ENCODE assay signal across 22 cellular contexts in genomic region chr11:36092314-36093030, GRCh38.
DNase-seq lines count a peak whose midpoint lies in the region; ATAC-seq, FAIRE-seq and TF ChIP-seq lines count a peak whose summit lies in the region.
"Had no signal": no experiment of that assay in that cellular context is flagged by ENCODE, and none has a peak within 500 bp of the region (broad histone marks: within the 10 kb centered on the region; RNA-seq: fewer than 3 reads in every experiment).

No MANE protein-coding gene starts in this region.

- intact Hi-C loops in sciatic nerve (cut with DNase I): no loop called here

- no peak overlapping the region for H3K4me3 ChIP-seq in mesodermal cell (ENCODE audit: extremely low read depth, insufficient read depth, low read length, poor library complexity, severe bottlenecking)
- H3K4me3 ChIP-seq: lower lobe of right lung, SJCRH30, suprapubic skin had no signal

- no peak for FAIRE-seq in H54 (lab: Jason Lieb, UNC)
- FAIRE-seq: D721Med, keratinocyte had no signal

- no peaks in the 10 kb centered on the region for H3K27me3 Mint-ChIP-seq in endothelial cell (ENCODE audit: unreplicated experiment)
- H3K27me3 Mint-ChIP-seq in activated CD4-positive, alpha-beta T cell treated with anti-CD3 and anti-CD28 coated beads, Interleukin-2, amount 10 ng/mL, durations not matched to agents 7 days and 5 days: peaks cover 28% of the 10 kb centered on the region

- H3K36me3 Mint-ChIP-seq in endothelial cell (ENCODE audit: low read depth, unreplicated experiment): peaks cover 31% of the 10 kb centered on the region
- H3K36me3 Mint-ChIP-seq in stimulated activated effector memory CD8-positive, alpha-beta T cell treated with anti-CD3 and anti-CD28 coated beads, Interleukin-12 subunit alpha, Interleukin-12 subunit beta, amount 100 ng/mL, for 72 hours: no peaks in the 10 kb centered on the region
- H3K36me3 Mint-ChIP-seq in activated CD4-positive, alpha-beta T cell treated with anti-CD3 and anti-CD28 coated beads, Interleukin-2, amount 10 ng/mL, durations not matched to agents 7 days and 5 days (ENCODE audit: low read depth): no peaks in the 10 kb centered on the region
- H3K36me3 Mint-ChIP-seq: activated naive CD4-positive, alpha-beta T cell treated with anti-CD3 and anti-CD28 coated beads, Interleukin-2, amount 10 ng/mL, durations not matched to agents 7 days and 5 days had no signal

- no peak for TF ChIP-seq POLR2A in H54 (IDR thresholded peaks at IDR 0.05; ENCODE audit: low read depth, low read length)

- H3K36me3 ChIP-seq in mesodermal cell (ENCODE audit: control insufficient read depth, insufficient read depth, low read length): peaks cover 36% of the 10 kb centered on the region
- H3K36me3 ChIP-seq: lower lobe of right lung had no signal

- ATAC-seq in stimulated activated effector memory CD8-positive, alpha-beta T cell treated with anti-CD3 and anti-CD28 coated beads, Interleukin-12 subunit alpha, Interleukin-12 subunit beta, amount 100 ng/mL, for 72 hours: no peak
- ATAC-seq in sciatic nerve: no peak
- ATAC-seq: activated CD8-positive, alpha-beta T cell treated with anti-CD3 and anti-CD28 coated beads for 36 hours; lower lobe of right lung had no signal

- no peaks in the 10 kb centered on the region for H3K9me3 Mint-ChIP-seq in endothelial cell (ENCODE audit: unreplicated experiment)
- H3K9me3 Mint-ChIP-seq in stimulated activated effector memory CD8-positive, alpha-beta T cell treated with anti-CD3 and anti-CD28 coated beads, Interleukin-12 subunit alpha, Interleukin-12 subunit beta, amount 100 ng/mL, for 72 hours: no peaks in the 10 kb centered on the region
- peaks cover 6% of the 10 kb centered on the region for H3K9me3 Mint-ChIP-seq in activated CD4-positive, alpha-beta T cell treated with anti-CD3 and anti-CD28 coated beads, Interleukin-2, amount 10 ng/mL, durations not matched to agents 7 days and 5 days
- H3K9me3 Mint-ChIP-seq: activated CD8-positive, alpha-beta T cell treated with anti-CD3 and anti-CD28 coated beads for 36 hours had no signal

- H3K27ac ChIP-seq in mesodermal cell (ENCODE audit: low read depth, low read length, severe bottlenecking): peak overlapping the region; percentile 87
- H3K27ac ChIP-seq: lower lobe of right lung, SJCRH30, suprapubic skin had no signal

- no peak overlapping the region for H3K4me3 Mint-ChIP-seq in endothelial cell (ENCODE audit: unreplicated experiment)
- no peak overlapping the region for H3K4me3 Mint-ChIP-seq in stimulated activated effector memory CD8-positive, alpha-beta T cell treated with anti-CD3 and anti-CD28 coated beads, Interleukin-12 subunit alpha, Interleukin-12 subunit beta, amount 100 ng/mL, for 72 hours
- H3K4me3 Mint-ChIP-seq in activated CD4-positive, alpha-beta T cell treated with anti-CD3 and anti-CD28 coated beads, Interleukin-2, amount 10 ng/mL, durations not matched to agents 7 days and 5 days: no peak overlapping the region
- H3K4me3 Mint-ChIP-seq: activated B cell treated with CpG ODN at 0.5 μM for 24 hours; activated CD8-positive, alpha-beta T cell treated with anti-CD3 and anti-CD28 coated beads for 36 hours; activated naive CD4-positive, alpha-beta T cell treated with anti-CD3 and anti-CD28 coated beads, Interleukin-2, amount 10 ng/mL, durations not matched to agents 7 days and 5 days had no signal

- DNase-seq in ELF-1 (ENCODE audit: low read depth, low spot score) (peak; percentile 91), NCI-H226 (peak; percentile 78), endothelial cell (ENCODE audit: low spot score) (no peak), sciatic nerve (ENCODE audit: low spot score) (no peak), H54 (ENCODE audit: insufficient read length, low spot score) (no peak)
- DNase-seq in stimulated activated effector memory CD8-positive, alpha-beta T cell treated with anti-CD3 and anti-CD28 coated beads, Interleukin-12 subunit alpha, Interleukin-12 subunit beta, amount 100 ng/mL, for 72 hours (ENCODE audit: low spot score in 2 of 2): no peak
- no peak for DNase-seq in activated CD4-positive, alpha-beta T cell treated with anti-CD3 and anti-CD28 coated beads, Interleukin-2, amount 10 ng/mL, durations not matched to agents 7 days and 5 days
- DNase-seq: activated B cell treated with CpG ODN at 0.5 μM for 24 hours; activated CD8-positive, alpha-beta T cell treated with anti-CD3 and anti-CD28 coated beads for 36 hours; activated naive CD4-positive, alpha-beta T cell treated with anti-CD3 and anti-CD28 coated beads, Interleukin-2, amount 10 ng/mL, durations not matched to agents 7 days and 5 days; activated T-cell treated with anti-CD3 and anti-CD28 coated beads, Interleukin-2, amount 50 U/mL, for 48 hours; C1 segment of cervical spinal cord; effector CD8-positive, alpha-beta T cell; lower lobe of right lung; NCI-H1694; NCI-H2227 treated with DMSO at 0.1 percent for 48 hours; SJCRH30; stimulated activated CD4-positive, alpha-beta T cell treated with anti-CD3 and anti-CD28 coated beads, Interleukin-15, amount 100 ng/mL, for 24 hours had no signal

- peaks cover 73% of the 10 kb centered on the region for H3K4me1 ChIP-seq in mesodermal cell (ENCODE audit: control insufficient read depth, insufficient read depth, low read length, poor library complexity, severe bottlenecking)

- H3K9me3 ChIP-seq in mesodermal cell (ENCODE audit: control insufficient read depth, low read length): peaks cover 13% of the 10 kb centered on the region
- H3K9me3 ChIP-seq: lower lobe of right lung, suprapubic skin had no signal

- CTCF ChIA-PET in activated CD4-positive, alpha-beta T cell treated with anti-CD3 and anti-CD28 coated beads, Interleukin-2, amount 10 ng/mL, durations not matched to agents 7 days and 5 days (lab: Charles Lee): interaction anchor here (0.7 to 0.9 kb wide), 2 partner anchors 9 to 10 kb away, joined by 3 to 5 read pairs; no protein-coding TSS in a partner anchor

- WGBS in mesodermal cell (ENCODE audit: insufficient coverage in 2 of 2), 2 experiments: 30 to 41% methylated on average over 3 of the region's 4 CpGs

- H3K4me1 Mint-ChIP-seq in endothelial cell (ENCODE audit: unreplicated experiment): peaks cover 22% of the 10 kb centered on the region
- H3K4me1 Mint-ChIP-seq in stimulated activated effector memory CD8-positive, alpha-beta T cell treated with anti-CD3 and anti-CD28 coated beads, Interleukin-12 subunit alpha, Interleukin-12 subunit beta, amount 100 ng/mL, for 72 hours: no peaks in the 10 kb centered on the region
- H3K4me1 Mint-ChIP-seq in activated CD4-positive, alpha-beta T cell treated with anti-CD3 and anti-CD28 coated beads, Interleukin-2, amount 10 ng/mL, durations not matched to agents 7 days and 5 days: no peaks in the 10 kb centered on the region
- H3K4me1 Mint-ChIP-seq: activated B cell treated with CpG ODN at 0.5 μM for 24 hours; activated naive CD4-positive, alpha-beta T cell treated with anti-CD3 and anti-CD28 coated beads, Interleukin-2, amount 10 ng/mL, durations not matched to agents 7 days and 5 days had no signal

- H3K27ac Mint-ChIP-seq in endothelial cell (ENCODE audit: unreplicated experiment): peak overlapping the region; percentile 13
- no peak overlapping the region for H3K27ac Mint-ChIP-seq in stimulated activated effector memory CD8-positive, alpha-beta T cell treated with anti-CD3 and anti-CD28 coated beads, Interleukin-12 subunit alpha, Interleukin-12 subunit beta, amount 100 ng/mL, for 72 hours
- no peak overlapping the region for H3K27ac Mint-ChIP-seq in activated CD4-positive, alpha-beta T cell treated with anti-CD3 and anti-CD28 coated beads, Interleukin-2, amount 10 ng/mL, durations not matched to agents 7 days and 5 days
- H3K27ac Mint-ChIP-seq: activated B cell treated with CpG ODN at 0.5 μM for 24 hours; activated CD8-positive, alpha-beta T cell treated with anti-CD3 and anti-CD28 coated beads for 36 hours; activated naive CD4-positive, alpha-beta T cell treated with anti-CD3 and anti-CD28 coated beads, Interleukin-2, amount 10 ng/mL, durations not matched to agents 7 days and 5 days had no signal

- POLR2A ChIA-PET in activated CD4-positive, alpha-beta T cell treated with anti-CD3 and anti-CD28 coated beads, Interleukin-2, amount 10 ng/mL, durations not matched to agents 7 days and 5 days (lab: Charles Lee): no interaction called here

- no peak for TF ChIP-seq CTCF in endothelial cell (IDR thresholded peaks at IDR 0.05; ENCODE audit: unreplicated experiment)

Comparison
In these comparisons a context has a peak if more than half of its experiments do, and no peak if none do; other contexts are left out.
1. DNase-seq: peak in ELF-1 (single experiment) and NCI-H226 (single experiment); none in endothelial cell (single experiment), stimulated activated effector memory CD8-positive, alpha-beta T cell treated with anti-CD3 and anti-CD28 coated beads, Interleukin-12 subunit alpha, Interleukin-12 subunit beta, amount 100 ng/mL, for 72 hours (0 of 2), sciatic nerve (single experiment), H54 (single experiment) and activated CD4-positive, alpha-beta T cell treated with anti-CD3 and anti-CD28 coated beads, Interleukin-2, amount 10 ng/mL, durations not matched to agents 7 days and 5 days (single experiment).